17 cellular contexts compared by ENCODE assay signal in the genomic region with DNA sequence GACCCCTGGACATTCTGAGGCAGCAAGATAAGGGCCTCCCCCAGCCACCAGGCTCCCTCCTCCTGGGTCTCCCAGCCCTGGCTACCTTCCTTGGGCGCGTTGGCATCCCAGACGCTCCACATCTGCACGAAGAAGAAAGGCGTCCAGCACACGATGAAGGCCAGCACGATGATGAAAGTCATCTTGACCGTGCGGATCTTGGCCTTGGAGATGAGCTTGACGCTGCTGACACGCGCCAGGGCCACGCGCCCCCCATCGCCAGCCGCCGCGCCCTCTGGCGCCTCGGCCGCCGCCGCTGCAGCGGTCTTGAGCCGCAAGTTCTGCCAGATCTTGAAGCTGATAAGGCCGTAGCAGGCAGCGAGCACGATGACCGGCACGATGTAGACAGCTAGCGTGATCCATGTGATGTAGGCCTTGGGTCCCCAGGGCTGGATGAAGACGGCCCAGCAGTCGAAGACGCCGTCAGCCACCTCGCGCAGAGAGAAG. TPM values are rescaled to one million over a fixed set of nuclear protein-coding genes. Genes with fewer than 3 reads are reported as not detected.
A peak's percentile ranks its signal among the peaks of the same experiment; 100 is the strongest.
DNase-seq lines count a peak whose midpoint lies in the region; ATAC-seq and TF ChIP-seq lines count a peak whose summit lies in the region.
"Had no signal": no experiment of that assay in that cellular context is flagged by ENCODE, and none has a peak within 500 bp of the region (broad histone marks: within the 10 kb centered on the region; RNA-seq: fewer than 3 reads in every experiment).

No MANE protein-coding gene starts in this region.

- H3K36me3 Mint-ChIP-seq in osteocyte (ENCODE audit: unreplicated experiment) = peaks cover 5% of the 10 kb centered on the region
- H3K36me3 Mint-ChIP-seq in activated naive CD4-positive, alpha-beta T cell treated with anti-CD3 and anti-CD28 coated beads, Interleukin-2, amount 50 U/mL, for 72 hours = no peaks in the 10 kb centered on the region
- no peaks in the 10 kb centered on the region for H3K36me3 Mint-ChIP-seq in immature natural killer cell
- H3K36me3 Mint-ChIP-seq: activated naive CD8-positive, alpha-beta T cell; stimulated activated effector memory CD8-positive, alpha-beta T cell treated with anti-CD3 and anti-CD28 coated beads, Interleukin-12 subunit alpha, Interleukin-12 subunit beta, amount 100 ng/mL, for 72 hours had no signal

- no peak for ATAC-seq in activated naive CD4-positive, alpha-beta T cell treated with anti-CD3 and anti-CD28 coated beads, Interleukin-2, amount 50 U/mL, for 72 hours
- ATAC-seq in HG02642 (IDR thresholded peaks at IDR 0.05; ENCODE audit: poor library complexity, unreplicated experiment) = no peak
- ATAC-seq: stimulated activated effector memory CD8-positive, alpha-beta T cell treated with anti-CD3 and anti-CD28 coated beads, Interleukin-12 subunit alpha, Interleukin-12 subunit beta, amount 100 ng/mL, for 72 hours had no signal

- H3K27ac Mint-ChIP-seq in osteocyte (ENCODE audit: unreplicated experiment) (no peak overlapping the region), immature natural killer cell (no peak overlapping the region)
- no peak overlapping the region for H3K27ac Mint-ChIP-seq in activated naive CD4-positive, alpha-beta T cell treated with anti-CD3 and anti-CD28 coated beads, Interleukin-2, amount 50 U/mL, for 72 hours
- H3K27ac Mint-ChIP-seq: activated naive CD8-positive, alpha-beta T cell; dendritic cell treated with granulocyte-macrophage colony-stimulating factor and Interleukin-4, amounts not matched to agents 40 ng/mL and 50 ng/mL, for 4 days; stimulated activated effector memory CD8-positive, alpha-beta T cell treated with anti-CD3 and anti-CD28 coated beads, Interleukin-12 subunit alpha, Interleukin-12 subunit beta, amount 100 ng/mL, for 72 hours; T-helper 1 cell treated with Interleukin-12 subunit alpha and Interleukin-12 subunit beta and Interleukin-4 antibody, amounts not matched to agents 30 μg/mL and 1 μg/mL, for 36 hours had no signal

- no peaks in the 10 kb centered on the region for H3K36me3 ChIP-seq in HUES6 (ENCODE audit: control insufficient read depth, insufficient read depth, low read length)
- H3K36me3 ChIP-seq in SJCRH30 = no peaks in the 10 kb centered on the region

- H3K9me3 ChIP-seq in HUES6 (ENCODE audit: control insufficient read depth, insufficient read depth, low read depth, low read length) (no peaks in the 10 kb centered on the region), SJCRH30 (replicated peaks) (0 out of 2 replicates have a peak, but pooled peaks cover 3% of the 10 kb centered on the region)

- H3K27me3 Mint-ChIP-seq in osteocyte (ENCODE audit: unreplicated experiment) (no peaks in the 10 kb centered on the region), immature natural killer cell (ENCODE audit: low read depth in 3 of 3) (peaks cover 1 to 16% (median 2%) of the 10 kb centered on the region in 3 donors)

- H3K27ac ChIP-seq in HUES6 (ENCODE audit: low read depth, low read length) = no peak overlapping the region
- H3K27ac ChIP-seq in SJCRH30 = no peak overlapping the region
- H3K27ac ChIP-seq: BLaER1 had no signal

- H3K4me1 Mint-ChIP-seq in osteocyte (ENCODE audit: unreplicated experiment) (peaks cover 42% of the 10 kb centered on the region), immature natural killer cell (peaks cover 8 to 9% of the 10 kb centered on the region in 2 donors)

- TF ChIP-seq CTCF in epithelial cell of proximal tubule (conservative IDR thresholded peaks at IDR 0.05; ENCODE audit: low read depth, low read length) = no peak
- TF ChIP-seq CTCF in osteocyte (IDR thresholded peaks at IDR 0.05) = no peak

- H3K4me3 Mint-ChIP-seq in osteocyte (ENCODE audit: unreplicated experiment) (no peak overlapping the region), immature natural killer cell (no peak overlapping the region)
- H3K4me3 Mint-ChIP-seq: activated naive CD8-positive, alpha-beta T cell; dendritic cell treated with granulocyte-macrophage colony-stimulating factor and Interleukin-4, amounts not matched to agents 40 ng/mL and 50 ng/mL, for 4 days; stimulated activated effector memory CD8-positive, alpha-beta T cell treated with anti-CD3 and anti-CD28 coated beads, Interleukin-12 subunit alpha, Interleukin-12 subunit beta, amount 100 ng/mL, for 72 hours; T-helper 1 cell treated with Interleukin-12 subunit alpha and Interleukin-12 subunit beta and Interleukin-4 antibody, amounts not matched to agents 30 μg/mL and 1 μg/mL, for 36 hours had no signal

- DNase-seq in D341Med (ENCODE audit: low spot score) (peak; percentile 24), epithelial cell of proximal tubule (ENCODE audit: low read depth) (no peak), osteocyte (ENCODE audit: extremely low spot score, unreplicated experiment) (peak; percentile 83), immature natural killer cell (no peak), SJCRH30 (no peak)
- no peak for DNase-seq in activated naive CD4-positive, alpha-beta T cell treated with anti-CD3 and anti-CD28 coated beads, Interleukin-2, amount 50 U/mL, for 72 hours (ENCODE audit: low spot score in 2 of 2)
- DNase-seq: MV-4-11, NCI-H446 had no signal

- H3K9me3 Mint-ChIP-seq in osteocyte (ENCODE audit: unreplicated experiment) (no peaks in the 10 kb centered on the region), immature natural killer cell (peaks cover 0 to 2% (median 0%) of the 10 kb centered on the region in 6 donors)
- H3K9me3 Mint-ChIP-seq in activated naive CD4-positive, alpha-beta T cell treated with anti-CD3 and anti-CD28 coated beads, Interleukin-2, amount 50 U/mL, for 72 hours = no peaks in the 10 kb centered on the region
- H3K9me3 Mint-ChIP-seq: dendritic cell treated with granulocyte-macrophage colony-stimulating factor and Interleukin-4, amounts not matched to agents 40 ng/mL and 50 ng/mL, for 4 days; stimulated activated effector memory CD8-positive, alpha-beta T cell treated with anti-CD3 and anti-CD28 coated beads, Interleukin-12 subunit alpha, Interleukin-12 subunit beta, amount 100 ng/mL, for 72 hours; T-helper 1 cell treated with Interleukin-12 subunit alpha and Interleukin-12 subunit beta and Interleukin-4 antibody, amounts not matched to agents 30 μg/mL and 1 μg/mL, for 36 hours had no signal

- H3K27me3 ChIP-seq in HUES6 (ENCODE audit: control insufficient read depth, insufficient read depth, low read length) (peaks cover 71% of the 10 kb centered on the region), SJCRH30 (no peaks in the 10 kb centered on the region)

- H3K4me3 ChIP-seq in HUES6 (ENCODE audit: low read depth, low read length) = peak overlapping the region; percentile 70; the same call in 1 of the 2 replicates
- peak overlapping the region; percentile 57 for H3K4me3 ChIP-seq in epithelial cell of proximal tubule (ENCODE audit: low read depth, low read length)
- no peak overlapping the region for H3K4me3 ChIP-seq in SJCRH30
- H3K4me3 ChIP-seq: BLaER1 had no signal

- H3K9ac ChIP-seq in HUES6 (ENCODE audit: low read length) = no peak overlapping the region
- H3K9ac ChIP-seq: BLaER1 had no signal

- H3K4me1 ChIP-seq in HUES6 (ENCODE audit: control insufficient read depth, insufficient read depth, low read length) (peaks cover 26% of the 10 kb centered on the region), SJCRH30 (no peaks in the 10 kb centered on the region)

RNA-seq across cellular contexts. Expression of a gene that starts 2.2 kb away (rescaled TPM):
- total RNA-seq in epithelial cell of proximal tubule = 5.9 and 8.4 TPM in 2 replicates
- total RNA-seq in osteocyte = 23.8 and 24.0 TPM in 2 replicates
- total RNA-seq in activated naive CD4-positive, alpha-beta T cell treated with anti-CD3 and anti-CD28 coated beads, Interleukin-2, amount 50 U/mL, for 72 hours = 1 to 10 TPM in 1 of 2 donors, under 1 TPM in 1; 0.89 to 3.6 TPM
- polyA plus RNA-seq in immature natural killer cell = under 1 TPM in 1 of 3 donors, not detected in 2; 0.22 TPM
- 1.1 and 1.7 TPM in 2 replicates for total RNA-seq in SJCRH30 (2014; rRNA removed; shearing (Covaris generic))

RNA-seq across cellular contexts. Expression of a gene that starts 33.6 kb away (rescaled TPM):
- total RNA-seq in epithelial cell of proximal tubule (not detected in 2 replicates), osteocyte (not detected in 2 replicates)
- not detected for total RNA-seq in activated naive CD4-positive, alpha-beta T cell treated with anti-CD3 and anti-CD28 coated beads, Interleukin-2, amount 50 U/mL, for 72 hours
- not detected for polyA plus RNA-seq in immature natural killer cell
- 21.9 and 24.1 TPM in 2 replicates for total RNA-seq in SJCRH30 (2014; rRNA removed; shearing (Covaris generic))
- total RNA-seq: left lobe of liver, omental fat pad had no signal

Comparison
In these comparisons a context has a peak if more than half of its experiments do, and no peak if none do; other contexts are left out.
1. DNase-seq: peak in D341Med (single experiment) and osteocyte (single experiment); none in epithelial cell of proximal tubule (single experiment), activated naive CD4-positive, alpha-beta T cell treated with anti-CD3 and anti-CD28 coated beads, Interleukin-2, amount 50 U/mL, for 72 hours (0 of 2), immature natural killer cell (0 of 3) and SJCRH30 (0 of 2).
2. RNA of a gene that starts 33.6 kb away (total RNA-seq): 21.9 to 24.1 TPM in SJCRH30; not detected in epithelial cell of proximal tubule, not detected in osteocyte and not detected in activated naive CD4-positive, alpha-beta T cell treated with anti-CD3 and anti-CD28 coated beads, Interleukin-2, amount 50 U/mL, for 72 hours; every median in the first group is over 10 times any median in the second.